In the genomic region with DNA sequence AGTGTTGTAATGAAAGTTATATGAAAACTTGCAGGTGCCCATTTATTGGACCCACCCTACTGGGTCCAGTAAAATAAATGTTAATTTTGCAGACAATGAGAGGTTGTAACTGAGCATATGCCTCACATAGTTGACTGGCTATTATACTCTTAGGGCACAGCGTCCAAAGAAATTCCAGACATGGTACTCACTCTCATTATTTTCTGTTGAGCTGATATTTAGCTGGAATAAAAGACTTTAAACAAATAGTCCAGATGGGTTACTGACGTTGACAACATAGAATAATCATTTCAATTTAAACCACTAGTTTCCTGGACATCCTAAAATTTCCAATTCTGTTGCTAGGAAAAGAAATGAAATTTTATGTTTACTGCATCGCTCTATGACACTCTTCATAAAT, we compare ENCODE assay signal across 28 cellular contexts.
"Had no signal": no experiment of that assay in that cellular context is flagged by ENCODE, and none has a peak within 500 bp of the region (broad histone marks: within the 10 kb centered on the region; RNA-seq: fewer than 3 reads in every experiment).

No MANE protein-coding gene starts in this region.

- H3K36me3 ChIP-seq: adrenal gland, brain microvascular endothelial cell, gastrocnemius medialis had no signal

- H3K9me3 ChIP-seq: adrenal gland, gastrocnemius medialis had no signal

- DNase-seq: activated CD4-positive, alpha-beta memory T cell treated with anti-CD3 and anti-CD28 coated beads for 36 hours; activated CD4-positive, alpha-beta T cell treated with anti-CD3 and anti-CD28 coated beads for 36 hours; activated CD4-positive, alpha-beta T cell treated with anti-CD3 and anti-CD28 coated beads, Interleukin-2, amount 10 ng/mL, durations not matched to agents 24 days and 14 days; activated CD4-positive, CD25-positive, alpha-beta regulatory T cell; activated CD4-positive, CD25-positive, alpha-beta regulatory T cell treated with anti-CD3 and anti-CD28 coated beads, Interleukin-2, amount 50 U/mL, for 72 hours; activated CD8-positive, alpha-beta memory T cell treated with anti-CD3 and anti-CD28 coated beads, Interleukin-2, amount 10 ng/mL, durations not matched to agents 7 days and 5 days; activated CD8-positive, alpha-beta memory T cell treated with anti-CD3 and anti-CD28 coated beads, Interleukin-2, amount 50 U/mL, for 4 hours; activated CD8-positive, alpha-beta T cell treated with anti-CD3 and anti-CD28 coated beads, Interleukin-2, amount 10 ng/mL, durations not matched to agents 7 days and 5 days; activated effector memory CD4-positive, alpha-beta T cell treated with anti-CD3 and anti-CD28 coated beads, Interleukin-2, amount 50 U/mL, for 16 hours; activated naive CD4-positive, alpha-beta T cell treated with anti-CD3 and anti-CD28 coated beads for 36 hours; activated naive CD8-positive, alpha-beta T cell treated with anti-CD3 and anti-CD28 coated beads for 36 hours; activated naive CD8-positive, alpha-beta T cell treated with anti-CD3 and anti-CD28 coated beads, Interleukin-2, amount 50 U/mL, for 24 hours; activated T-cell treated with anti-CD3 and anti-CD28 coated beads, Interleukin-2, amount 50 U/mL, for 1 hour; activated T-cell treated with anti-CD3 and anti-CD28 coated beads, Interleukin-2, amount 50 U/mL, for 48 hours; adrenal gland; amygdala; aorta; brain microvascular endothelial cell; dorsolateral prefrontal cortex; effector memory CD4-positive, alpha-beta T cell; endodermal cell; foreskin keratinocyte; gastrocnemius medialis; T-helper 1 cell; T-helper 17 cell; T1000 had no signal

- H3K27me3 ChIP-seq: adrenal gland, brain microvascular endothelial cell, dorsolateral prefrontal cortex, gastrocnemius medialis had no signal

- H3K4me1 ChIP-seq: foreskin keratinocyte, gastrocnemius medialis had no signal

- H3K4me3 ChIP-seq: adrenal gland, coronary artery, dorsolateral prefrontal cortex, gastrocnemius medialis had no signal

- H3K27ac ChIP-seq: adrenal gland, brain microvascular endothelial cell, coronary artery, dorsolateral prefrontal cortex, foreskin keratinocyte, gastrocnemius medialis had no signal

- FAIRE-seq: bronchial epithelial cell had no signal
